In genomic region chr7:36115448-36116321, GRCh38 we compare ENCODE assay signal across 1 cellular context.
TF ChIP-seq lines count a peak whose summit lies in the region.

No MANE protein-coding gene starts in this region.

TF ChIP-seq in HepG2, 621 proteins besides CTCF, POLR2A, EP300 and RAD21 (continued from another document and continues in another):
- TF ChIP-seq THAP11 (CRISPR knock-in tag; IDR thresholded peaks at IDR 0.05) (no peak), PAX8 (CRISPR knock-in tag; IDR thresholded peaks at IDR 0.05; ENCODE audit: borderline replicate concordance) (no peak), HMG20A (CRISPR knock-in tag; IDR thresholded peaks at IDR 0.05; ENCODE audit: borderline replicate concordance) (peak; percentile 32; the same call in 1 of the 2 replicates), ZNF383 (CRISPR knock-in tag; IDR thresholded peaks at IDR 0.05; ENCODE audit: borderline replicate concordance) (no peak), PHF21A (CRISPR knock-in tag; IDR thresholded peaks at IDR 0.05) (no peak), ZNF564 (CRISPR knock-in tag; IDR thresholded peaks at IDR 0.05) (no peak), ZNF274 (CRISPR knock-in tag; IDR thresholded peaks at IDR 0.05) (no peak), ZNF816 (CRISPR knock-in tag; IDR thresholded peaks at IDR 0.05; ENCODE audit: borderline replicate concordance) (no peak), MIER3 (CRISPR knock-in tag; IDR thresholded peaks at IDR 0.05; ENCODE audit: borderline replicate concordance) (no peak), CHD4 (IDR thresholded peaks at IDR 0.05; ENCODE audit: borderline replicate concordance, low read length) (no peak), FOXP1 (IDR thresholded peaks at IDR 0.05) (no peak), FOXP1 (CRISPR knock-in tag; IDR thresholded peaks at IDR 0.05) (no peak), ZNF552 (CRISPR knock-in tag; IDR thresholded peaks at IDR 0.05; ENCODE audit: borderline replicate concordance) (no peak), ZNF3 (CRISPR knock-in tag; IDR thresholded peaks at IDR 0.05) (no peak), KDM4B (CRISPR knock-in tag; IDR thresholded peaks at IDR 0.05) (no peak), RFXANK (CRISPR knock-in tag; IDR thresholded peaks at IDR 0.05) (no peak), NFE2 (CRISPR knock-in tag; IDR thresholded peaks at IDR 0.05) (no peak), KDM2A (CRISPR knock-in tag; IDR thresholded peaks at IDR 0.05; ENCODE audit: borderline replicate concordance, low read depth) (no peak), ZNF530 (CRISPR knock-in tag; IDR thresholded peaks at IDR 0.05; ENCODE audit: low read depth) (no peak), XRCC5 (optimal IDR thresholded peaks at IDR 0.05; ENCODE audit: low read length) (peak; percentile 21), NKX3-1 (CRISPR knock-in tag; IDR thresholded peaks at IDR 0.05) (no peak), SETDB1 (CRISPR knock-in tag; IDR thresholded peaks at IDR 0.05; ENCODE audit: borderline replicate concordance) (no peak), FOSL2 (CRISPR knock-in tag; IDR thresholded peaks at IDR 0.05) (peak; percentile 94), U2AF1 (optimal IDR thresholded peaks at IDR 0.05; ENCODE audit: low read depth, low read length) (no peak), ZNF510 (CRISPR knock-in tag; IDR thresholded peaks at IDR 0.05; ENCODE audit: low read depth) (no peak), AHR (CRISPR knock-in tag; IDR thresholded peaks at IDR 0.05) (no peak), GLMP (CRISPR knock-in tag; IDR thresholded peaks at IDR 0.05; ENCODE audit: borderline replicate concordance) (no peak), ZMYM2 (CRISPR knock-in tag; IDR thresholded peaks at IDR 0.05) (no peak), ZNF121 (CRISPR knock-in tag; IDR thresholded peaks at IDR 0.05) (no peak), KLF16 (CRISPR knock-in tag; IDR thresholded peaks at IDR 0.05) (no peak), KAT2B (IDR thresholded peaks at IDR 0.05; ENCODE audit: borderline replicate concordance, low read depth, low read length) (no peak), ZNF616 (CRISPR knock-in tag; IDR thresholded peaks at IDR 0.05; ENCODE audit: low read depth) (no peak), ARNT (IDR thresholded peaks at IDR 0.05) (no peak), NFIB (CRISPR knock-in tag; IDR thresholded peaks at IDR 0.05; ENCODE audit: borderline replicate concordance) (no peak), MTA3 (CRISPR knock-in tag; IDR thresholded peaks at IDR 0.05) (no peak), ZNF652 (CRISPR knock-in tag; IDR thresholded peaks at IDR 0.05; ENCODE audit: borderline replicate concordance, low read depth) (no peak), ZNF644 (CRISPR knock-in tag; IDR thresholded peaks at IDR 0.05; ENCODE audit: low read depth) (no peak), SOX5 (CRISPR knock-in tag; IDR thresholded peaks at IDR 0.05; ENCODE audit: borderline replicate concordance) (no peak), JUND (CRISPR knock-in tag; IDR thresholded peaks at IDR 0.05) (no peak), PHF8 (CRISPR knock-in tag; IDR thresholded peaks at IDR 0.05) (no peak)
- TF ChIP-seq, protein P1, sequence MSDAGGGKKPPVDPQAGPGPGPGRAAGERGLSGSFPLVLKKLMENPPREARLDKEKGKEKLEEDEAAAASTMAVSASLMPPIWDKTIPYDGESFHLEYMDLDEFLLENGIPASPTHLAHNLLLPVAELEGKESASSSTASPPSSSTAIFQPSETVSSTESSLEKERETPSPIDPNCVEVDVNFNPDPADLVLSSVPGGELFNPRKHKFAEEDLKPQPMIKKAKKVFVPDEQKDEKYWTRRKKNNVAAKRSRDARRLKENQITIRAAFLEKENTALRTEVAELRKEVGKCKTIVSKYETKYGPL (CRISPR knock-in tag; IDR thresholded peaks at IDR 0.05): no peak
- TF ChIP-seq, protein P2, sequence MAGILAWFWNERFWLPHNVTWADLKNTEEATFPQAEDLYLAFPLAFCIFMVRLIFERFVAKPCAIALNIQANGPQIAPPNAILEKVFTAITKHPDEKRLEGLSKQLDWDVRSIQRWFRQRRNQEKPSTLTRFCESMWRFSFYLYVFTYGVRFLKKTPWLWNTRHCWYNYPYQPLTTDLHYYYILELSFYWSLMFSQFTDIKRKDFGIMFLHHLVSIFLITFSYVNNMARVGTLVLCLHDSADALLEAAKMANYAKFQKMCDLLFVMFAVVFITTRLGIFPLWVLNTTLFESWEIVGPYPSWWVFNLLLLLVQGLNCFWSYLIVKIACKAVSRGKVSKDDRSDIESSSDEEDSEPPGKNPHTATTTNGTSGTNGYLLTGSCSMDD (CRISPR knock-in tag; IDR thresholded peaks at IDR 0.05): no peak
- TF ChIP-seq, protein P3, sequence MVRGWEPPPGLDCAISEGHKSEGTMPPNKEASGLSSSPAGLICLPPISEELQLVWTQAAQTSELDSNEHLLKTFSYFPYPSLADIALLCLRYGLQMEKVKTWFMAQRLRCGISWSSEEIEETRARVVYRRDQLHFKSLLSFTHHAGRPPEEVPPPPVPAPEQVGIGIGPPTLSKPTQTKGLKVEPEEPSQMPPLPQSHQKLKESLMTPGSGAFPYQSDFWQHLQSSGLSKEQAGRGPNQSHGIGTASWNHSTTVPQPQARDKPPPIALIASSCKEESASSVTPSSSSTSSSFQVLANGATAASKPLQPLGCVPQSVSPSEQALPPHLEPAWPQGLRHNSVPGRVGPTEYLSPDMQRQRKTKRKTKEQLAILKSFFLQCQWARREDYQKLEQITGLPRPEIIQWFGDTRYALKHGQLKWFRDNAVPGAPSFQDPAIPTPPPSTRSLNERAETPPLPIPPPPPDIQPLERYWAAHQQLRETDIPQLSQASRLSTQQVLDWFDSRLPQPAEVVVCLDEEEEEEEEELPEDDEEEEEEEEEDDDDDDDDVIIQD (CRISPR knock-in tag; IDR thresholded peaks at IDR 0.05; ENCODE audit: low read depth): no peak
- TF ChIP-seq, protein P4, sequence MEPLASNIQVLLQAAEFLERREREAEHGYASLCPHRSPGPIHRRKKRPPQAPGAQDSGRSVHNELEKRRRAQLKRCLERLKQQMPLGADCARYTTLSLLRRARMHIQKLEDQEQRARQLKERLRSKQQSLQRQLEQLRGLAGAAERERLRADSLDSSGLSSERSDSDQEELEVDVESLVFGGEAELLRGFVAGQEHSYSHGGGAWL (CRISPR knock-in tag; IDR thresholded peaks at IDR 0.05): no peak
- TF ChIP-seq, protein P5, sequence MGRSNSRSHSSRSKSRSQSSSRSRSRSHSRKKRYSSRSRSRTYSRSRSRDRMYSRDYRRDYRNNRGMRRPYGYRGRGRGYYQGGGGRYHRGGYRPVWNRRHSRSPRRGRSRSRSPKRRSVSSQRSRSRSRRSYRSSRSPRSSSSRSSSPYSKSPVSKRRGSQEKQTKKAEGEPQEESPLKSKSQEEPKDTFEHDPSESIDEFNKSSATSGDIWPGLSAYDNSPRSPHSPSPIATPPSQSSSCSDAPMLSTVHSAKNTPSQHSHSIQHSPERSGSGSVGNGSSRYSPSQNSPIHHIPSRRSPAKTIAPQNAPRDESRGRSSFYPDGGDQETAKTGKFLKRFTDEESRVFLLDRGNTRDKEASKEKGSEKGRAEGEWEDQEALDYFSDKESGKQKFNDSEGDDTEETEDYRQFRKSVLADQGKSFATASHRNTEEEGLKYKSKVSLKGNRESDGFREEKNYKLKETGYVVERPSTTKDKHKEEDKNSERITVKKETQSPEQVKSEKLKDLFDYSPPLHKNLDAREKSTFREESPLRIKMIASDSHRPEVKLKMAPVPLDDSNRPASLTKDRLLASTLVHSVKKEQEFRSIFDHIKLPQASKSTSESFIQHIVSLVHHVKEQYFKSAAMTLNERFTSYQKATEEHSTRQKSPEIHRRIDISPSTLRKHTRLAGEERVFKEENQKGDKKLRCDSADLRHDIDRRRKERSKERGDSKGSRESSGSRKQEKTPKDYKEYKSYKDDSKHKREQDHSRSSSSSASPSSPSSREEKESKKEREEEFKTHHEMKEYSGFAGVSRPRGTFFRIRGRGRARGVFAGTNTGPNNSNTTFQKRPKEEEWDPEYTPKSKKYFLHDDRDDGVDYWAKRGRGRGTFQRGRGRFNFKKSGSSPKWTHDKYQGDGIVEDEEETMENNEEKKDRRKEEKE (IDR thresholded peaks at IDR 0.05): no peak
- TF ChIP-seq, protein P6, sequence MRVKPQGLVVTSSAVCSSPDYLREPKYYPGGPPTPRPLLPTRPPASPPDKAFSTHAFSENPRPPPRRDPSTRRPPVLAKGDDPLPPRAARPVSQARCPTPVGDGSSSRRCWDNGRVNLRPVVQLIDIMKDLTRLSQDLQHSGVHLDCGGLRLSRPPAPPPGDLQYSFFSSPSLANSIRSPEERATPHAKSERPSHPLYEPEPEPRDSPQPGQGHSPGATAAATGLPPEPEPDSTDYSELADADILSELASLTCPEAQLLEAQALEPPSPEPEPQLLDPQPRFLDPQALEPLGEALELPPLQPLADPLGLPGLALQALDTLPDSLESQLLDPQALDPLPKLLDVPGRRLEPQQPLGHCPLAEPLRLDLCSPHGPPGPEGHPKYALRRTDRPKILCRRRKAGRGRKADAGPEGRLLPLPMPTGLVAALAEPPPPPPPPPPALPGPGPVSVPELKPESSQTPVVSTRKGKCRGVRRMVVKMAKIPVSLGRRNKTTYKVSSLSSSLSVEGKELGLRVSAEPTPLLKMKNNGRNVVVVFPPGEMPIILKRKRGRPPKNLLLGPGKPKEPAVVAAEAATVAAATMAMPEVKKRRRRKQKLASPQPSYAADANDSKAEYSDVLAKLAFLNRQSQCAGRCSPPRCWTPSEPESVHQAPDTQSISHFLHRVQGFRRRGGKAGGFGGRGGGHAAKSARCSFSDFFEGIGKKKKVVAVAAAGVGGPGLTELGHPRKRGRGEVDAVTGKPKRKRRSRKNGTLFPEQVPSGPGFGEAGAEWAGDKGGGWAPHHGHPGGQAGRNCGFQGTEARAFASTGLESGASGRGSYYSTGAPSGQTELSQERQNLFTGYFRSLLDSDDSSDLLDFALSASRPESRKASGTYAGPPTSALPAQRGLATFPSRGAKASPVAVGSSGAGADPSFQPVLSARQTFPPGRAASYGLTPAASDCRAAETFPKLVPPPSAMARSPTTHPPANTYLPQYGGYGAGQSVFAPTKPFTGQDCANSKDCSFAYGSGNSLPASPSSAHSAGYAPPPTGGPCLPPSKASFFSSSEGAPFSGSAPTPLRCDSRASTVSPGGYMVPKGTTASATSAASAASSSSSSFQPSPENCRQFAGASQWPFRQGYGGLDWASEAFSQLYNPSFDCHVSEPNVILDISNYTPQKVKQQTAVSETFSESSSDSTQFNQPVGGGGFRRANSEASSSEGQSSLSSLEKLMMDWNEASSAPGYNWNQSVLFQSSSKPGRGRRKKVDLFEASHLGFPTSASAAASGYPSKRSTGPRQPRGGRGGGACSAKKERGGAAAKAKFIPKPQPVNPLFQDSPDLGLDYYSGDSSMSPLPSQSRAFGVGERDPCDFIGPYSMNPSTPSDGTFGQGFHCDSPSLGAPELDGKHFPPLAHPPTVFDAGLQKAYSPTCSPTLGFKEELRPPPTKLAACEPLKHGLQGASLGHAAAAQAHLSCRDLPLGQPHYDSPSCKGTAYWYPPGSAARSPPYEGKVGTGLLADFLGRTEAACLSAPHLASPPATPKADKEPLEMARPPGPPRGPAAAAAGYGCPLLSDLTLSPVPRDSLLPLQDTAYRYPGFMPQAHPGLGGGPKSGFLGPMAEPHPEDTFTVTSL (CRISPR knock-in tag; IDR thresholded peaks at IDR 0.05; ENCODE audit: borderline replicate concordance): 0 out of 2 replicates have a peak, but pooled peaks have one; percentile 37
- TF ChIP-seq, protein P7, sequence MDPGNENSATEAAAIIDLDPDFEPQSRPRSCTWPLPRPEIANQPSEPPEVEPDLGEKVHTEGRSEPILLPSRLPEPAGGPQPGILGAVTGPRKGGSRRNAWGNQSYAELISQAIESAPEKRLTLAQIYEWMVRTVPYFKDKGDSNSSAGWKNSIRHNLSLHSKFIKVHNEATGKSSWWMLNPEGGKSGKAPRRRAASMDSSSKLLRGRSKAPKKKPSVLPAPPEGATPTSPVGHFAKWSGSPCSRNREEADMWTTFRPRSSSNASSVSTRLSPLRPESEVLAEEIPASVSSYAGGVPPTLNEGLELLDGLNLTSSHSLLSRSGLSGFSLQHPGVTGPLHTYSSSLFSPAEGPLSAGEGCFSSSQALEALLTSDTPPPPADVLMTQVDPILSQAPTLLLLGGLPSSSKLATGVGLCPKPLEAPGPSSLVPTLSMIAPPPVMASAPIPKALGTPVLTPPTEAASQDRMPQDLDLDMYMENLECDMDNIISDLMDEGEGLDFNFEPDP (CRISPR knock-in tag; conservative IDR thresholded peaks at IDR 0.05): no peak
- TF ChIP-seq, protein P8, sequence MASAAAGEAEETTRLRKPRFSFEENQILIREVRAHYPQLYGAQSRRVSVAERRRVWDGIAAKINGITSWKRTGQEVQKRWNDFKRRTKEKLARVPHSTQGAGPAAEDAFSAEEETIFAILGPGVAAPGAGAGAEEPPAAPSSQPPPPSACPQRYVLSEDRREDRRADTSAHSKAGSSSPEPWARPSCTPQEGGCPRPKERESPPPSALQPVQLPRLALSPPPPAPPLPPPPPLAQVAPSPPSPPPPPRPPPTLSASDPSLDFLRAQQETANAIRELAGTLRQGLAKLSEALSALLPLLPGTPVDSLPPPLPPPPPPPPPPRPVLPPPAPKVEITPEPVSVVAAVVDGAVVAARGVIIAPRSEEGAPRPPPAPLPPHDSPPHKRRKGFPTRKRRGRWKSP (CRISPR knock-in tag; IDR thresholded peaks at IDR 0.05): no peak
- TF ChIP-seq, protein P9, sequence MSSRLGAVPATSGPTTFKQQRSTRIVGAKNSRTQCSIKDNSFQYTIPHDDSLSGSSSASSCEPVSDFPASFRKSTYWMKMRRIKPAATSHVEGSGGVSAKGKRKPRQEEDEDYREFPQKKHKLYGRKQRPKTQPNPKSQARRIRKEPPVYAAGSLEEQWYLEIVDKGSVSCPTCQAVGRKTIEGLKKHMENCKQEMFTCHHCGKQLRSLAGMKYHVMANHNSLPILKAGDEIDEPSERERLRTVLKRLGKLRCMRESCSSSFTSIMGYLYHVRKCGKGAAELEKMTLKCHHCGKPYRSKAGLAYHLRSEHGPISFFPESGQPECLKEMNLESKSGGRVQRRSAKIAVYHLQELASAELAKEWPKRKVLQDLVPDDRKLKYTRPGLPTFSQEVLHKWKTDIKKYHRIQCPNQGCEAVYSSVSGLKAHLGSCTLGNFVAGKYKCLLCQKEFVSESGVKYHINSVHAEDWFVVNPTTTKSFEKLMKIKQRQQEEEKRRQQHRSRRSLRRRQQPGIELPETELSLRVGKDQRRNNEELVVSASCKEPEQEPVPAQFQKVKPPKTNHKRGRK (CRISPR knock-in tag; IDR thresholded peaks at IDR 0.05): no peak
